14 cellular contexts compared by ENCODE assay signal in genomic region chr1:2209400-2210083, GRCh38. TPM values are rescaled to one million over a fixed set of nuclear protein-coding genes. Genes with fewer than 3 reads are reported as not detected.
DNase-seq lines count a peak whose midpoint lies in the region; ATAC-seq and TF ChIP-seq lines count a peak whose summit lies in the region.
"Had no signal": no experiment of that assay in that cellular context is flagged by ENCODE, and none has a peak within 500 bp of the region (broad histone marks: within the 10 kb centered on the region; RNA-seq: fewer than 3 reads in every experiment).

No MANE protein-coding gene starts in this region.

- no peaks in the 10 kb centered on the region for H4K20me1 ChIP-seq in PC-9 (ENCODE audit: insufficient read depth)

- no peaks in the 10 kb centered on the region for H3K79me1 ChIP-seq in neuronal stem cell (ENCODE audit: low read depth, low read length)

- peak overlapping the region; percentile 92 for H3K18ac ChIP-seq in neuronal stem cell (ENCODE audit: low read length)

- H3K4me2 ChIP-seq in PC-9 (peak overlapping the region; percentile 64; the same call in 1 of the 2 replicates), neuronal stem cell (ENCODE audit: insufficient read depth, low read length, poor library complexity, severe bottlenecking) (no peak overlapping the region)

- no peaks in the 10 kb centered on the region for H3K9me2 ChIP-seq in PC-9 (ENCODE audit: insufficient read depth)

- peak overlapping the region; percentile 20 for H3K23ac ChIP-seq in neuronal stem cell (ENCODE audit: low read depth, low read length, poor library complexity)

- 57 to 67% methylated on average over 17 to 18 of the region's 18 CpGs for WGBS in esophagus, 2 donors
- no CpG with 5 or more reads among the region's 18 CpGs for WGBS in neuronal stem cell (ENCODE audit: extremely low coverage in 2 of 2, insufficient read length in 2 of 2, insufficient replicate concordance in 1 of 2), 2 donors

- no peak for ATAC-seq in HG03520 (IDR thresholded peaks at IDR 0.05; ENCODE audit: unreplicated experiment)
- no peak for ATAC-seq in GM19467 (IDR thresholded peaks at IDR 0.05; ENCODE audit: unreplicated experiment)
- ATAC-seq: CD8-positive, alpha-beta T cell; HCT116; naive thymus-derived CD4-positive, alpha-beta T cell had no signal

- peak overlapping the region; percentile 78 for H2BK5ac ChIP-seq in neuronal stem cell (ENCODE audit: low read length)

- H3K27ac ChIP-seq in PC-9 (no peak overlapping the region), esophagus (ENCODE audit: low read depth in 2 of 2, low read length in 1 of 2) (peak overlapping the region; percentile 39 to 69), neuronal stem cell (replicated peaks; ENCODE audit: low read length) (peak overlapping the region; percentile 27), tibial artery (peak overlapping the region; percentile 95 to 97)

- H3K4me1 ChIP-seq in PC-9 (replicated peaks; ENCODE audit: insufficient read depth) (peaks cover 56% of the 10 kb centered on the region), esophagus (ENCODE audit: control insufficient read depth in 2 of 2, insufficient read depth in 2 of 2, low read length in 1 of 2) (peaks cover 14 to 62% of the 10 kb centered on the region in 2 donors), neuronal stem cell (ENCODE audit: control insufficient read depth in 2 of 2, insufficient read depth in 1 of 2, low read depth in 1 of 2, low read length in 2 of 2) (peaks cover 36 to 51% of the 10 kb centered on the region in 2 donors), tibial artery (peaks cover 23 to 86% (median 83%) of the 10 kb centered on the region in 4 donors)

- H3K27me3 ChIP-seq in PC-9 (ENCODE audit: insufficient read depth, low read depth) (no peaks in the 10 kb centered on the region), esophagus (ENCODE audit: control insufficient read depth in 1 of 2, insufficient read depth in 2 of 2, low read length in 2 of 2) (no peaks in the 10 kb centered on the region), neuronal stem cell (ENCODE audit: control insufficient read depth in 3 of 3, insufficient read depth in 3 of 3, low read depth in 1 of 3, low read length in 3 of 3) (peaks cover 0 to 10% (median 0%) of the 10 kb centered on the region in 3 experiments), tibial artery (no peaks in the 10 kb centered on the region), H7 (ENCODE audit: control insufficient read depth, insufficient read depth, low read length) (peaks cover 8% of the 10 kb centered on the region; the same call in 1 of the 2 replicates)

- H3K36me3 ChIP-seq in PC-9 (ENCODE audit: low read depth) = no peaks in the 10 kb centered on the region
- no peaks in the 10 kb centered on the region for H3K36me3 ChIP-seq in esophagus (ENCODE audit: control insufficient read depth in 2 of 2, insufficient read depth in 2 of 2, low read length in 1 of 2)
- no peaks in the 10 kb centered on the region for H3K36me3 ChIP-seq in neuronal stem cell (replicated peaks in 1 of 2; ENCODE audit: control insufficient read depth in 2 of 2, insufficient read depth in 2 of 2, low read length in 2 of 2)
- H3K36me3 ChIP-seq in tibial artery = no peaks in the 10 kb centered on the region
- H3K36me3 ChIP-seq in H7 (replicated peaks; ENCODE audit: control insufficient read depth, insufficient read depth, low read length) = no peaks in the 10 kb centered on the region

- peaks cover 39% of the 10 kb centered on the region; the same call in 1 of the 2 replicates for H3F3A ChIP-seq in PC-9 (ENCODE audit: insufficient read depth, low read depth)

- BruUV-seq in PC-9 (replicated peaks; lab: Mats Ljungman, UMichigan) = no TSS peak

- H4K8ac ChIP-seq in neuronal stem cell (ENCODE audit: low read depth, low read length) = no peak overlapping the region

- H3K4me3 ChIP-seq in PC-9 = no peak overlapping the region
- H3K4me3 ChIP-seq in esophagus (ENCODE audit: low read depth in 1 of 2, low read length in 2 of 2) = no peak overlapping the region
- no peak overlapping the region for H3K4me3 ChIP-seq in neuronal stem cell (ENCODE audit: low read length in 2 of 2)
- H3K4me3 ChIP-seq in tibial artery = no peak overlapping the region
- H3K4me3 ChIP-seq in H7 (ENCODE audit: insufficient read depth, low read depth, low read length) = no peak overlapping the region

- POLR2A ChIA-PET in PC-9 (lab: Charles Lee; ENCODE audit: unreplicated experiment) = no interaction called here

- H2BK12ac ChIP-seq in neuronal stem cell (ENCODE audit: low read length) = peak overlapping the region; percentile 89

- H4K91ac ChIP-seq in neuronal stem cell (ENCODE audit: low read depth, low read length, poor library complexity) = no peak overlapping the region

- H3K79me2 ChIP-seq in PC-9 (ENCODE audit: low read depth) = no peaks in the 10 kb centered on the region

- intact Hi-C loops in PC-9 (cut with micrococcal nuclease; ENCODE audit: unreplicated experiment) = loop anchor here (5.0 kb wide), 1 partner anchor 83 kb away; no protein-coding TSS in a partner anchor
- intact Hi-C loops in tibial artery (cut with DNase I; ENCODE audit: low total_unique reads) = loop anchor here (10.0 kb wide), 1 partner anchor 105 kb away; no protein-coding TSS in a partner anchor

- H2BK15ac ChIP-seq in neuronal stem cell (ENCODE audit: low read length) = peak overlapping the region; percentile 90

- CTCF ChIA-PET in PC-9 (lab: Charles Lee) = no interaction called here

- no peak overlapping the region for H3K4ac ChIP-seq in neuronal stem cell (ENCODE audit: low read length)

- peak overlapping the region; percentile 100 for H2AK5ac ChIP-seq in neuronal stem cell (ENCODE audit: low read depth, low read length)

- H3K9me3 ChIP-seq in PC-9 (ENCODE audit: insufficient read depth, low read depth) (no peaks in the 10 kb centered on the region), esophagus (ENCODE audit: control insufficient read depth in 2 of 2, insufficient read depth in 1 of 2, low read depth in 1 of 2, low read length in 1 of 2) (no peaks in the 10 kb centered on the region), neuronal stem cell (replicated peaks in 1 of 2; ENCODE audit: control insufficient read depth in 2 of 2, insufficient read depth in 1 of 2, low read depth in 1 of 2, low read length in 2 of 2) (no peaks in the 10 kb centered on the region), tibial artery (no peaks in the 10 kb centered on the region)

- DNase-seq in PC-9 (no peak), neuronal stem cell (ENCODE audit: low spot score) (no peak), tibial artery (peak in 1 of 2 donors; percentile 72), H7 (no peak)
- DNase-seq in central memory CD4-positive, alpha-beta T cell = no peak
- DNase-seq: activated CD4-positive, alpha-beta T cell treated with anti-CD3 and anti-CD28 coated beads, Interleukin-2, amount 50 U/mL, for 48 hours; activated naive CD4-positive, alpha-beta T cell treated with anti-CD3 and anti-CD28 coated beads, Interleukin-2, amount 10 ng/mL, durations not matched to agents 7 days and 5 days; CD8-positive, alpha-beta T cell; naive thymus-derived CD4-positive, alpha-beta T cell; NCI-H1105 treated with DMSO at 0.1 percent for 48 hours had no signal

- no peak overlapping the region for H3K14ac ChIP-seq in neuronal stem cell (ENCODE audit: low read length)

- no peak overlapping the region for H2AFZ ChIP-seq in PC-9
- peak overlapping the region; percentile 3 for H2AFZ ChIP-seq in neuronal stem cell (ENCODE audit: low read length)

- peak overlapping the region; percentile 81 for H2BK120ac ChIP-seq in neuronal stem cell (ENCODE audit: low read depth, low read length)

- no peak for TF ChIP-seq CTCF in PC-9 (conservative IDR thresholded peaks at IDR 0.05)
- TF ChIP-seq CTCF in tibial artery (IDR thresholded peaks at IDR 0.05) = no peak

- H3K9ac ChIP-seq in neuronal stem cell (ENCODE audit: low read depth, low read length, poor library complexity) = no peak overlapping the region

RNA-seq across cellular contexts. Expression of gene FAAP20, which starts 15.0 kb away (rescaled TPM):
- 72.1 and 97.1 TPM in 2 replicates for total RNA-seq in PC-9 (2021)
- polyA plus RNA-seq in esophagus = 10 to 100 TPM; 32.9 to 44.8 TPM
- polyA plus RNA-seq in neuronal stem cell (2013, experiment 1 of 2) = 108 TPM
- polyA plus RNA-seq in neuronal stem cell (2013, experiment 2 of 2) = 108 TPM
- 60.5 and 69.9 TPM in 2 replicates for total RNA-seq in H7 (2014; rRNA removed; shearing (Covaris generic))

RNA-seq across cellular contexts. Expression of gene SKI, which starts 18.6 kb away (rescaled TPM):
- 36.2 and 39.1 TPM in 2 replicates for total RNA-seq in PC-9 (2021)
- polyA plus RNA-seq in esophagus = 10 to 100 TPM; 11.5 to 12.8 TPM
- polyA plus RNA-seq in neuronal stem cell (2013, experiment 1 of 2) = 37.5 TPM
- 41.3 TPM for polyA plus RNA-seq in neuronal stem cell (2013, experiment 2 of 2)
- total RNA-seq in H7 (2014; rRNA removed; shearing (Covaris generic)) = 29.2 and 29.9 TPM in 2 replicates
